In the genomic region with DNA sequence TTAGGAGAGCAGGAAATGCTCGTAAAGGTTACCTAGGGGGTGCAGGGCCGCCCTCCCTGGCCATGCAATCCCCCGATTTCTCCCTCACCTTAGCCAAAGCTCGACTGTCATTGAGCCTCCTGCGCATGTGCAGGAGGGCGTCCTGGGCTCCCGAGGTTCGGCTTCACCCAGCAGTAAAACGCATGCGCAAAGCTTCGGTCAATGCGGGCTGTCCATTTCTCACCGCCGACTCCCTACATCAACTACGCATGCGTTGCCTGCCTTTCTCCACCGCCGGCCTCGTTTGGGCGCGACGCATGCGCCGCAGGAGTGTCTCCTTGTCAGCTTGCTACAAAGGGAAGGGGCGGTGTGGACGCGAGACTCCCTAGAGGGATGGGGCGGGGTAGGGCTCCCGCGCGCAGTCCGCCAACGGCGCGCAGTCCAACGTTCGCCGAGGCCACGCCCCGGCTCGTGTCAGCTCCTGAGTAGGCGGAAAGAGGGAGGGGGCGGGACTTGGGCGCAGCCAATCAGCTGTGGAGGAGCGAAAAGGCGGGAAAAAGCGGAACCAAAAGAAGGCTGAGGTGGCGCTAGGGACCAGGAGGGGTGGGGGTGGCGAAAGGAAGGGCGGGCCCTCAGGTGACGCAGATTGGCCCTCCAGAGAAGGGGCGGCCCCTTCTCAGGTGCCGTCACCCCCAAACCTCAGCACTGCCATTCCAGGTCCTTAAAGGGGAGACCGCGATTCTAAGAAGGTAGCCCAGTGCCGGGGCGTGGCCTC, we compare ENCODE assay signal across 8 cellular contexts. TPM values are rescaled to one million over a fixed set of nuclear protein-coding genes. Genes with fewer than 3 reads are reported as not detected.
DNase-seq lines count a peak whose midpoint lies in the region; ATAC-seq and TF ChIP-seq lines count a peak whose summit lies in the region.

A gene with protein sequence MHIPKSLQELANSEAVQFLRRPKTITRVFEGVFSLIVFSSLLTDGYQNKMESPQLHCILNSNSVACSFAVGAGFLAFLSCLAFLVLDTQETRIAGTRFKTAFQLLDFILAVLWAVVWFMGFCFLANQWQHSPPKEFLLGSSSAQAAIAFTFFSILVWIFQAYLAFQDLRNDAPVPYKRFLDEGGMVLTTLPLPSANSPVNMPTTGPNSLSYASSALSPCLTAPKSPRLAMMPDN (plus strand): TSS at position 558 of the 754 bp plus-strand sequence. CDS start 1,476 bp downstream, outside the sequence.
A gene (minus strand): TSS at position 131 of the 754 bp plus-strand sequence. CDS start 20 bp downstream, at position 111.

- H3K9me3 Mint-ChIP-seq in activated naive CD8-positive, alpha-beta T cell (ENCODE audit: low read depth) = no peaks in the 10 kb centered on the region

- H3K27me3 ChIP-seq in suprapubic skin = no peaks in the 10 kb centered on the region

- peak within 1 kb of the TSS; percentile 96 for H3K27ac Mint-ChIP-seq in activated naive CD8-positive, alpha-beta T cell

- H3K36me3 Mint-ChIP-seq in activated naive CD8-positive, alpha-beta T cell = no peaks in the 10 kb centered on the region

- peak within 1 kb of the TSS; percentile 93 for H3K4me3 Mint-ChIP-seq in activated naive CD8-positive, alpha-beta T cell

- TF ChIP-seq POLR2A in suprapubic skin (IDR thresholded peaks at IDR 0.05) = no peak

- peak; percentile 79 for ATAC-seq in HG02623 (IDR thresholded peaks at IDR 0.05; ENCODE audit: unreplicated experiment)
- ATAC-seq in SK-N-SH treated with all-trans-retinoic acid at 6 μM for 48 hours = peak; percentile 88

- no peaks in the 10 kb centered on the region for H3K36me3 ChIP-seq in suprapubic skin

- peak within 1 kb of the TSS; percentile 81 for H3K27ac ChIP-seq in suprapubic skin

- H3K4me1 ChIP-seq in suprapubic skin = peaks cover 12% of the 10 kb centered on the region

- no peak for TF ChIP-seq CTCF in GM10266 (IDR thresholded peaks at IDR 0.05; ENCODE audit: control insufficient read depth, insufficient read depth, low read depth, missing control alignments)
- TF ChIP-seq CTCF in suprapubic skin (IDR thresholded peaks at IDR 0.05) = no peak

- under 1% methylated on average over 30 of the region's 57 CpGs for WGBS in suprapubic skin

- no peaks in the 10 kb centered on the region for H3K9me3 ChIP-seq in suprapubic skin

- DNase-seq in GM10266 (ENCODE audit: extremely low spot score) = peak; percentile 97
- peak; percentile 98 for DNase-seq in NCI-H1092 treated with DMSO at 0.1 percent for 48 hours (lab: John Stamatoyannopoulos, UW)
- peak; percentile 91 for DNase-seq in glomerular endothelial cell (ENCODE audit: extremely low read depth, low read depth, low spot score)
- peak; percentile 95 to 100 (median 99) for DNase-seq in nucleus accumbens (lab: John Stamatoyannopoulos, UW)
- peak; percentile 99 for DNase-seq in suprapubic skin (ENCODE audit: low spot score in 2 of 2)

- peaks cover 11% of the 10 kb centered on the region for H3K4me1 Mint-ChIP-seq in activated naive CD8-positive, alpha-beta T cell (ENCODE audit: low read depth)

- no peak for TF ChIP-seq EP300 in suprapubic skin (IDR thresholded peaks at IDR 0.05)

- no peaks in the 10 kb centered on the region for H3K27me3 Mint-ChIP-seq in activated naive CD8-positive, alpha-beta T cell

- peak within 1 kb of the TSS; percentile 59 for H3K4me3 ChIP-seq in suprapubic skin

TF ChIP-seq in SK-N-SH treated with all-trans-retinoic acid at 6 μM for 48 hours, 23 proteins besides CTCF, POLR2A, EP300 and RAD21:
- TF ChIP-seq ZNF8 (CRISPR knock-in tag; IDR thresholded peaks at IDR 0.05) (no peak), SNAI2 (CRISPR knock-in tag; IDR thresholded peaks at IDR 0.05) (no peak), ARNTL (CRISPR knock-in tag; IDR thresholded peaks at IDR 0.05; ENCODE audit: borderline replicate concordance, low read depth) (no peak)
- TF ChIP-seq, protein P1, sequence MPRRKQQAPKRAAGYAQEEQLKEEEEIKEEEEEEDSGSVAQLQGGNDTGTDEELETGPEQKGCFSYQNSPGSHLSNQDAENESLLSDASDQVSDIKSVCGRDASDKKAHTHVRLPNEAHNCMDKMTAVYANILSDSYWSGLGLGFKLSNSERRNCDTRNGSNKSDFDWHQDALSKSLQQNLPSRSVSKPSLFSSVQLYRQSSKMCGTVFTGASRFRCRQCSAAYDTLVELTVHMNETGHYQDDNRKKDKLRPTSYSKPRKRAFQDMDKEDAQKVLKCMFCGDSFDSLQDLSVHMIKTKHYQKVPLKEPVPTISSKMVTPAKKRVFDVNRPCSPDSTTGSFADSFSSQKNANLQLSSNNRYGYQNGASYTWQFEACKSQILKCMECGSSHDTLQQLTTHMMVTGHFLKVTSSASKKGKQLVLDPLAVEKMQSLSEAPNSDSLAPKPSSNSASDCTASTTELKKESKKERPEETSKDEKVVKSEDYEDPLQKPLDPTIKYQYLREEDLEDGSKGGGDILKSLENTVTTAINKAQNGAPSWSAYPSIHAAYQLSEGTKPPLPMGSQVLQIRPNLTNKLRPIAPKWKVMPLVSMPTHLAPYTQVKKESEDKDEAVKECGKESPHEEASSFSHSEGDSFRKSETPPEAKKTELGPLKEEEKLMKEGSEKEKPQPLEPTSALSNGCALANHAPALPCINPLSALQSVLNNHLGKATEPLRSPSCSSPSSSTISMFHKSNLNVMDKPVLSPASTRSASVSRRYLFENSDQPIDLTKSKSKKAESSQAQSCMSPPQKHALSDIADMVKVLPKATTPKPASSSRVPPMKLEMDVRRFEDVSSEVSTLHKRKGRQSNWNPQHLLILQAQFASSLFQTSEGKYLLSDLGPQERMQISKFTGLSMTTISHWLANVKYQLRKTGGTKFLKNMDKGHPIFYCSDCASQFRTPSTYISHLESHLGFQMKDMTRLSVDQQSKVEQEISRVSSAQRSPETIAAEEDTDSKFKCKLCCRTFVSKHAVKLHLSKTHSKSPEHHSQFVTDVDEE (CRISPR knock-in tag; IDR thresholded peaks at IDR 0.05) = no peak
- TF ChIP-seq, protein P2, sequence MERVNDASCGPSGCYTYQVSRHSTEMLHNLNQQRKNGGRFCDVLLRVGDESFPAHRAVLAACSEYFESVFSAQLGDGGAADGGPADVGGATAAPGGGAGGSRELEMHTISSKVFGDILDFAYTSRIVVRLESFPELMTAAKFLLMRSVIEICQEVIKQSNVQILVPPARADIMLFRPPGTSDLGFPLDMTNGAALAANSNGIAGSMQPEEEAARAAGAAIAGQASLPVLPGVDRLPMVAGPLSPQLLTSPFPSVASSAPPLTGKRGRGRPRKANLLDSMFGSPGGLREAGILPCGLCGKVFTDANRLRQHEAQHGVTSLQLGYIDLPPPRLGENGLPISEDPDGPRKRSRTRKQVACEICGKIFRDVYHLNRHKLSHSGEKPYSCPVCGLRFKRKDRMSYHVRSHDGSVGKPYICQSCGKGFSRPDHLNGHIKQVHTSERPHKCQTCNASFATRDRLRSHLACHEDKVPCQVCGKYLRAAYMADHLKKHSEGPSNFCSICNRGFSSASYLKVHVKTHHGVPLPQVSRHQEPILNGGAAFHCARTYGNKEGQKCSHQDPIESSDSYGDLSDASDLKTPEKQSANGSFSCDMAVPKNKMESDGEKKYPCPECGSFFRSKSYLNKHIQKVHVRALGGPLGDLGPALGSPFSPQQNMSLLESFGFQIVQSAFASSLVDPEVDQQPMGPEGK (CRISPR knock-in tag; IDR thresholded peaks at IDR 0.05; ENCODE audit: borderline replicate concordance) = no peak

RNA-seq across cellular contexts. Expression of the first gene that starts in this region (rescaled TPM):
- total RNA-seq in glomerular endothelial cell (not detected in 2 replicates), suprapubic skin (not detected)

RNA-seq across cellular contexts. Expression of the second gene that starts in this region (rescaled TPM):
- total RNA-seq in glomerular endothelial cell (5.1 and 6.8 TPM in 2 replicates), suprapubic skin (10 to 100 TPM in 2 of 4 donors, 1 to 10 TPM in 2; 7.8 to 14.7 (median 9.3) TPM)

Comparison
In these comparisons a context has a peak if more than half of its experiments do, and no peak if none do; other contexts are left out.
1. Peak in every context shown above with its lines: DNase-seq, ATAC-seq, H3K4me3 ChIP-seq and H3K27ac ChIP-seq.